Comparison of ENCODE assay signal across 18 cellular contexts in the genomic region with DNA sequence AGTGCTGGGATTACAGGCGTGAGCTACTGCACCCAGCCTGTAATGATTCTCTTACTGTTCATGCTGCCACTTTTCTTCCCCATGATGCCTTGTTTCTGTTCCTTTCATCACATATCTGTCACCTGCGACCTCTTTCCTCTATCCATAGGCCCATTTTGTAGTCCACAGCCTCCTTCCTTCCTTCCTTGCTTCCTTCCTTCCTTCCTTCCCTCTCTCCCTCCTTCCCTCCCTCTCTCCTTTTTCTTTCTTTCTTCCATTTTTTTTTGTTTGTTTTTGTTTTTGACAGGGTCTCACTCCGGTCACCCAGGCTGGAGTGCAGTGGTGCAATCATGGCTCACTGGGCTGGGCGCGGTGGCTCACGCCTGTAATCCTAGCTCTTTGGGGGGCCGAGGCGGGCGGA. TPM values are rescaled to one million over a fixed set of nuclear protein-coding genes. Genes with fewer than 3 reads are reported as not detected.
DNase-seq lines count a peak whose midpoint lies in the region; ATAC-seq and TF ChIP-seq lines count a peak whose summit lies in the region.
"Had no signal": no experiment of that assay in that cellular context is flagged by ENCODE, and none has a peak within 500 bp of the region (broad histone marks: within the 10 kb centered on the region; RNA-seq: fewer than 3 reads in every experiment).

No MANE protein-coding gene starts in this region.

- TF ChIP-seq CTCF in left ventricle myocardium inferior (IDR thresholded peaks at IDR 0.05; ENCODE audit: borderline replicate concordance) (no peak), nephron progenitor cell (IDR thresholded peaks at IDR 0.05) (no peak), type B pancreatic cell (conservative IDR thresholded peaks at IDR 0.05) (no peak)

- DNase-seq in left ventricle myocardium inferior, result no peak
- DNase-seq in cardiac septum (ENCODE audit: low spot score), result no peak
- DNase-seq in nephron progenitor cell, result no peak
- no peak for DNase-seq in type B pancreatic cell (ENCODE audit: extremely low spot score, unreplicated experiment)
- DNase-seq in medulla oblongata (ENCODE audit: extremely low spot score), result no peak
- DNase-seq: GM23248; H9; MV-4-11; NCI-H1105 treated with DMSO at 0.1 percent for 48 hours; NCI-H2029 treated with DMSO at 0.1 percent for 48 hours; NCI-H226; NCI-H524; NCI-H774; NK-92 treated with Interleukin-12 subunit alpha and Interleukin-12 subunit beta, amount 100 ng/mL, for 24 hours; SIG-M5 had no signal

- intact Hi-C loops in left ventricle myocardium inferior (cut with micrococcal nuclease) (no loop called here), cardiac septum (cut with DNase I) (no loop called here)

- no peaks in the 10 kb centered on the region for H3K9me3 ChIP-seq in left ventricle myocardium inferior (replicated peaks)

- H3K36me3 ChIP-seq in left ventricle myocardium inferior, result peaks cover 51% of the 10 kb centered on the region

- peaks cover 87% of the 10 kb centered on the region for H3K36me3 Mint-ChIP-seq in activated T-helper 17 cell treated with anti-CD3 and anti-CD28 coated beads, Interleukin-2, amount 50 U/mL, for 72 hours (ENCODE audit: low read depth)
- peaks cover 49% of the 10 kb centered on the region for H3K36me3 Mint-ChIP-seq in nephron progenitor cell (ENCODE audit: low read depth)
- H3K36me3 Mint-ChIP-seq in type B pancreatic cell, result peaks cover 19% of the 10 kb centered on the region

- no peaks in the 10 kb centered on the region for H3K27me3 Mint-ChIP-seq in activated T-helper 17 cell treated with anti-CD3 and anti-CD28 coated beads, Interleukin-2, amount 50 U/mL, for 72 hours
- H3K27me3 Mint-ChIP-seq in nephron progenitor cell (ENCODE audit: low read depth, poor library complexity) (no peaks in the 10 kb centered on the region), type B pancreatic cell (no peaks in the 10 kb centered on the region)

- no peak for ATAC-seq in activated T-helper 17 cell treated with anti-CD3 and anti-CD28 coated beads, Interleukin-2, amount 50 U/mL, for 72 hours (replicated peaks)
- ATAC-seq in HG02852 (IDR thresholded peaks at IDR 0.05; ENCODE audit: unreplicated experiment) (no peak), GM18511 (IDR thresholded peaks at IDR 0.05; ENCODE audit: unreplicated experiment) (no peak)

- no peak overlapping the region for H3K4me3 Mint-ChIP-seq in activated T-helper 17 cell treated with anti-CD3 and anti-CD28 coated beads, Interleukin-2, amount 50 U/mL, for 72 hours
- H3K4me3 Mint-ChIP-seq in nephron progenitor cell (no peak overlapping the region), type B pancreatic cell (no peak overlapping the region)
- H3K4me3 Mint-ChIP-seq: H9 had no signal

- peaks cover 26% of the 10 kb centered on the region for H3K4me1 Mint-ChIP-seq in activated T-helper 17 cell treated with anti-CD3 and anti-CD28 coated beads, Interleukin-2, amount 50 U/mL, for 72 hours
- H3K4me1 Mint-ChIP-seq in nephron progenitor cell, result peaks cover 26% of the 10 kb centered on the region
- H3K4me1 Mint-ChIP-seq in type B pancreatic cell (ENCODE audit: unreplicated experiment), result peaks cover 14% of the 10 kb centered on the region

- H3K4me3 ChIP-seq in left ventricle myocardium inferior, result no peak overlapping the region
- H3K4me3 ChIP-seq: GM23248 had no signal

- peak overlapping the region; percentile 91 for H3K27ac ChIP-seq in left ventricle myocardium inferior (replicated peaks)
- H3K27ac ChIP-seq: GM23248 had no signal

- H3K27ac Mint-ChIP-seq in activated T-helper 17 cell treated with anti-CD3 and anti-CD28 coated beads, Interleukin-2, amount 50 U/mL, for 72 hours, result peak overlapping the region; percentile 21
- peak overlapping the region; percentile 36 for H3K27ac Mint-ChIP-seq in nephron progenitor cell
- peak overlapping the region; percentile 49 for H3K27ac Mint-ChIP-seq in type B pancreatic cell

- H3K27me3 ChIP-seq in left ventricle myocardium inferior (ENCODE audit: low read depth), result no peaks in the 10 kb centered on the region

- H3K9me3 Mint-ChIP-seq in activated T-helper 17 cell treated with anti-CD3 and anti-CD28 coated beads, Interleukin-2, amount 50 U/mL, for 72 hours, result no peaks in the 10 kb centered on the region
- H3K9me3 Mint-ChIP-seq in nephron progenitor cell, result no peaks in the 10 kb centered on the region
- H3K9me3 Mint-ChIP-seq in type B pancreatic cell, result no peaks in the 10 kb centered on the region
- H3K9me3 Mint-ChIP-seq: H9 had no signal

- peaks cover 53% of the 10 kb centered on the region for H3K4me1 ChIP-seq in left ventricle myocardium inferior

RNA-seq across cellular contexts. Expression of gene GYS1, which starts 4.2 kb away (rescaled TPM):
- total RNA-seq in left ventricle myocardium inferior (138 TPM), cardiac septum (175 TPM), type B pancreatic cell (ENCODE audit: low replicate concordance) (62.1 and 64.8 TPM in 2 replicates)
- 10 to 100 TPM; 50.8 to 99.9 TPM for total RNA-seq in activated T-helper 17 cell treated with anti-CD3 and anti-CD28 coated beads, Interleukin-2, amount 50 U/mL, for 72 hours

RNA-seq across cellular contexts. Expression of gene RUVBL2, which starts 4.8 kb away (rescaled TPM):
- total RNA-seq in left ventricle myocardium inferior, result 44.4 TPM
- total RNA-seq in cardiac septum, result 39.2 TPM
- total RNA-seq in activated T-helper 17 cell treated with anti-CD3 and anti-CD28 coated beads, Interleukin-2, amount 50 U/mL, for 72 hours, result 100 to 1,000 TPM; 100 to 166 TPM
- 72.6 and 99.5 TPM in 2 replicates for total RNA-seq in type B pancreatic cell (ENCODE audit: low replicate concordance)

RNA-seq across cellular contexts. Expression of gene FTL, which starts 23.8 kb away (rescaled TPM):
- total RNA-seq in left ventricle myocardium inferior, result 834 TPM
- total RNA-seq in cardiac septum, result 827 TPM
- 1,000 to 10,000 TPM; 1,320 to 1,710 TPM for total RNA-seq in activated T-helper 17 cell treated with anti-CD3 and anti-CD28 coated beads, Interleukin-2, amount 50 U/mL, for 72 hours
- total RNA-seq in type B pancreatic cell (ENCODE audit: low replicate concordance), result 1,657 and 2,039 TPM in 2 replicates

RNA-seq across cellular contexts. Expression of gene LHB, which starts 28.0 kb away (rescaled TPM):
- total RNA-seq in left ventricle myocardium inferior (not detected), cardiac septum (not detected), type B pancreatic cell (ENCODE audit: low replicate concordance) (not detected in 2 replicates)
- total RNA-seq in activated T-helper 17 cell treated with anti-CD3 and anti-CD28 coated beads, Interleukin-2, amount 50 U/mL, for 72 hours, result not detected
- total RNA-seq: GM23248, H9 had no signal

RNA-seq across cellular contexts. Expression of gene BAX, which starts 34.2 kb away (rescaled TPM):
- total RNA-seq in left ventricle myocardium inferior (25.5 TPM), cardiac septum (25.6 TPM), type B pancreatic cell (ENCODE audit: low replicate concordance) (161 and 201 TPM in 2 replicates)
- 100 to 1,000 TPM; 286 to 464 TPM for total RNA-seq in activated T-helper 17 cell treated with anti-CD3 and anti-CD28 coated beads, Interleukin-2, amount 50 U/mL, for 72 hours
